8 cellular contexts compared by ENCODE assay signal in the genomic region with DNA sequence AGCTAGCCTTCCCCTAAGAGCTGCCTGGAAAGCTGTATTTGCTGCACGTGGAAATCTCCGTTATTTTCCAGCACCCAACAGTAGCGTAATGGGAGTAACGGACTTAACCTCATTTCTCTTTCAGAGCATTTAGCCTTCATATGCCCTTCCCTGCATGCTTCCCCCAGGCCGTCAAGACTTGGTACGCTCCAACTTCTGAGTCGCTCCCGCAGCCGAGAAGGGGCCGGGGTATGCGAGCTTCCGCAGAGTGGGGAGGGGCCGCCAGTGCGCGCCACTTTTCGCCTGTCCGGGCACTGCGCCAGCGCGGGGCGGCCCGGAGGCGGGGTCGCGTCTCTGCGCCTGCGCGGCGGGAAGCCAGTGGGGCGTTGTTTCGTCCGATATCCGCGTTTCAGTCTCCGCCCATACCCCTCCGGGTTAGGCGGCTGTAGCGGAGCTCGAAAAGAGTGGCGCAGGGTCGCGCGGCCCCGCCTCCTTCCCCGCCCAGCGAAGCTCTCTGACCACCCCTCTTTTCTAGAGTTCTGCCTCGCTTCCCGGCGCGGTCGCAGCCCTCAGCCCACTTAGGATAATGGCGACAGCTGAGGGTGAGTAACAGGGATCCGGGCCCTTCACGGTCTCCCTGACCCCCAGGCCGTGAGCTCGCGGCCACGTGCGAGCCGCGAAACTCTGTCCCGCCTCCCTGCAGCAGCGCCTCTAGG. TPM values are rescaled to one million over a fixed set of nuclear protein-coding genes. Genes with fewer than 3 reads are reported as not detected.
DNase-seq lines count a peak whose midpoint lies in the region; ATAC-seq, FAIRE-seq and TF ChIP-seq lines count a peak whose summit lies in the region.

TSS of gene PAICS (plus strand) at position 513 of the 695 bp plus-strand sequence. CDS start at position 566, 53 bp downstream.

- H3K4me2 ChIP-seq in Loucy (ENCODE audit: low read depth, low read length, poor library complexity, severe bottlenecking): peak within 1 kb of the TSS; percentile 95

- H3K27ac Mint-ChIP-seq in nephron progenitor cell: peak within 1 kb of the TSS; percentile 99
- H3K27ac Mint-ChIP-seq in stimulated activated naive CD8-positive, alpha-beta T cell treated with anti-CD3 and anti-CD28 coated beads, Interleukin-15, amount 100 ng/mL, for 72 hours: peak within 1 kb of the TSS; percentile 98

- no peaks in the 10 kb centered on the region for H3K9me3 Mint-ChIP-seq in nephron progenitor cell
- no peaks in the 10 kb centered on the region for H3K9me3 Mint-ChIP-seq in stimulated activated naive CD8-positive, alpha-beta T cell treated with anti-CD3 and anti-CD28 coated beads, Interleukin-15, amount 100 ng/mL, for 72 hours

- H3K27me3 ChIP-seq in Loucy (ENCODE audit: insufficient read depth, low read length, poor library complexity, severe bottlenecking): peaks cover 4% of the 10 kb centered on the region

- peak within 1 kb of the TSS; percentile 90 for H2AFZ ChIP-seq in Loucy (ENCODE audit: low read length)

- H3K79me2 ChIP-seq in Loucy (ENCODE audit: insufficient read depth, low read length): peaks cover 91% of the 10 kb centered on the region

- peak within 1 kb of the TSS; percentile 95 for H3K9ac ChIP-seq in Loucy (ENCODE audit: low read depth, low read length, poor library complexity, severe bottlenecking)

- H3K4me3 ChIP-seq in Loucy (ENCODE audit: low read length, poor library complexity, severe bottlenecking) (peak within 1 kb of the TSS; percentile 91), fibroblast of the aortic adventitia (ENCODE audit: low read depth, low read length) (peak within 1 kb of the TSS; percentile 91)

- peak; percentile 70 for TF ChIP-seq POLR2A in H54 (IDR thresholded peaks at IDR 0.05; ENCODE audit: low read depth, low read length)
- TF ChIP-seq POLR2A in Raji (IDR thresholded peaks at IDR 0.05; ENCODE audit: insufficient read depth, low read depth, low read length): peak; percentile 72

- peak within 1 kb of the TSS; percentile 100 for H3K4me3 Mint-ChIP-seq in nephron progenitor cell
- H3K4me3 Mint-ChIP-seq in stimulated activated naive CD8-positive, alpha-beta T cell treated with anti-CD3 and anti-CD28 coated beads, Interleukin-15, amount 100 ng/mL, for 72 hours: peak within 1 kb of the TSS; percentile 94 to 97

- TF ChIP-seq CTCF in Loucy (conservative IDR thresholded peaks at IDR 0.05; ENCODE audit: low read length): no peak
- no peak for TF ChIP-seq CTCF in fibroblast of the aortic adventitia (IDR thresholded peaks at IDR 0.05; ENCODE audit: insufficient read depth, low read length)
- TF ChIP-seq CTCF in nephron progenitor cell (IDR thresholded peaks at IDR 0.05): no peak

- H3K9me3 ChIP-seq in Loucy (ENCODE audit: insufficient read depth, low read depth, low read length): no peaks in the 10 kb centered on the region

- no peaks in the 10 kb centered on the region for H3K27me3 Mint-ChIP-seq in nephron progenitor cell (ENCODE audit: low read depth, poor library complexity)
- no peaks in the 10 kb centered on the region for H3K27me3 Mint-ChIP-seq in stimulated activated naive CD8-positive, alpha-beta T cell treated with anti-CD3 and anti-CD28 coated beads, Interleukin-15, amount 100 ng/mL, for 72 hours

- peaks cover 59% of the 10 kb centered on the region for H3K4me1 Mint-ChIP-seq in nephron progenitor cell
- H3K4me1 Mint-ChIP-seq in stimulated activated naive CD8-positive, alpha-beta T cell treated with anti-CD3 and anti-CD28 coated beads, Interleukin-15, amount 100 ng/mL, for 72 hours: peaks cover 53% of the 10 kb centered on the region

- ATAC-seq in stimulated activated naive CD8-positive, alpha-beta T cell treated with anti-CD3 and anti-CD28 coated beads, Interleukin-15, amount 100 ng/mL, for 72 hours: peak; percentile 80

- H4K20me1 ChIP-seq in Loucy (ENCODE audit: insufficient read depth, low read length, poor library complexity, severe bottlenecking): peaks cover 62% of the 10 kb centered on the region

- H3K9me2 ChIP-seq in Loucy (replicated peaks; ENCODE audit: low read depth, low read length): no peaks in the 10 kb centered on the region

- DNase-seq in EL (peak; percentile 94), H54 (ENCODE audit: insufficient read length, low spot score) (peak; percentile 53), fibroblast of the aortic adventitia (ENCODE audit: low read depth) (peak; percentile 92), nephron progenitor cell (peak; percentile 98)
- DNase-seq in activated effector memory CD4-positive, alpha-beta T cell treated with Interleukin-2 at 50 U/mL for 16 hours: peak; percentile 98
- DNase-seq in stimulated activated naive CD8-positive, alpha-beta T cell treated with anti-CD3 and anti-CD28 coated beads, Interleukin-15, amount 100 ng/mL, for 72 hours: peak; percentile 98 to 99

- H3F3A ChIP-seq in Loucy (ENCODE audit: low read depth): no peaks in the 10 kb centered on the region

- FAIRE-seq in H54 (lab: Jason Lieb, UNC): no peak

- no peaks in the 10 kb centered on the region for H3K36me3 ChIP-seq in Loucy (ENCODE audit: insufficient read depth, low read length)

- peaks cover 47% of the 10 kb centered on the region for H3K4me1 ChIP-seq in Loucy (ENCODE audit: insufficient read depth, low read length, poor library complexity, severe bottlenecking)

- peaks cover 18% of the 10 kb centered on the region for H3K36me3 Mint-ChIP-seq in nephron progenitor cell (ENCODE audit: low read depth)

RNA-seq across cellular contexts. Expression of gene PAICS, which starts in this region (rescaled TPM):
- total RNA-seq in fibroblast of the aortic adventitia (ENCODE audit: low replicate concordance): 13.6 and 62.3 TPM in 2 replicates

Comparison
In these comparisons a context has a peak if more than half of its experiments do, and no peak if none do; other contexts are left out.
1. Peak in every context shown above with its lines: DNase-seq, ATAC-seq and H3K4me3 ChIP-seq.